ENCODE assay signal across 21 cellular contexts in genomic region chr1:192557841-192558595, GRCh38. TPM values are rescaled to one million over a fixed set of nuclear protein-coding genes. Genes with fewer than 3 reads are reported as not detected.
DNase-seq lines count a peak whose midpoint lies in the region; ATAC-seq and TF ChIP-seq lines count a peak whose summit lies in the region.
"Had no signal": no experiment of that assay in that cellular context is flagged by ENCODE, and none has a peak within 500 bp of the region (broad histone marks: within the 10 kb centered on the region; RNA-seq: fewer than 3 reads in every experiment).

No MANE protein-coding gene starts in this region.

- no peak overlapping the region for H3K27ac Mint-ChIP-seq in MCF 10A (ENCODE audit: low read depth, unreplicated experiment)
- H3K27ac Mint-ChIP-seq in Calu3 (ENCODE audit: unreplicated experiment): no peak overlapping the region
- H3K27ac Mint-ChIP-seq in progenitor cell of endocrine pancreas: no peak overlapping the region
- H3K27ac Mint-ChIP-seq: dendritic cell treated with granulocyte-macrophage colony-stimulating factor and Interleukin-4, amounts not matched to agents 40 ng/mL and 50 ng/mL, for 4 days; type B pancreatic cell had no signal

- TF ChIP-seq POLR2A in breast epithelium (IDR thresholded peaks at IDR 0.05): no peak

- CTCF ChIA-PET in MCF 10A (lab: Yijun Ruan, JAX): interaction anchor here (0.7 to 2.0 kb wide), 3 partner anchors 11 to 22 kb away, joined by 3 to 6 read pairs (median 5); no protein-coding TSS in a partner anchor
- CTCF ChIA-PET in Calu3 (lab: Charles Lee): no interaction called here

- POLR2A ChIA-PET in MCF 10A (lab: Yijun Ruan, JAX): interaction anchor here (1.0 kb wide), 1 partner anchor 11 kb away, joined by 4 read pairs; no protein-coding TSS in a partner anchor

- no peak for DNase-seq in breast epithelium (ENCODE audit: low spot score in 2 of 2)
- DNase-seq in MCF 10A (ENCODE audit: unreplicated experiment): no peak
- no peak for DNase-seq in adipocyte (ENCODE audit: low read depth)
- peak; percentile 59 to 75 for DNase-seq in foreskin fibroblast
- no peak for DNase-seq in Calu3
- DNase-seq in SKM-1 (lab: John Stamatoyannopoulos, UW; ENCODE audit: unreplicated experiment): no peak
- no peak for DNase-seq in progenitor cell of endocrine pancreas (ENCODE audit: low spot score, unreplicated experiment)
- DNase-seq: activated gamma-delta T cell; CD4-positive, CD25-positive, alpha-beta regulatory T cell; DMS79 treated with DMSO at 0.1 percent for 48 hours; left colon; NCI-H146; NCI-H2227 treated with DMSO at 0.1 percent for 48 hours; occipital lobe; SHP77 treated with DMSO at 0.1 percent for 48 hours; stimulated activated CD4-positive, alpha-beta T cell treated with anti-CD3 and anti-CD28 coated beads, Interleukin-4, amount 100 ng/mL, for 24 hours had no signal

- H3K27me3 ChIP-seq in breast epithelium: no peaks in the 10 kb centered on the region
- no peaks in the 10 kb centered on the region for H3K27me3 ChIP-seq in adipocyte (replicated peaks; ENCODE audit: control insufficient read depth, insufficient read depth, low read length)

- H3K4me1 Mint-ChIP-seq in MCF 10A (ENCODE audit: insufficient read depth, unreplicated experiment): peaks cover 10% of the 10 kb centered on the region
- H3K4me1 Mint-ChIP-seq in Calu3 (ENCODE audit: low read depth, unreplicated experiment): peaks cover 8% of the 10 kb centered on the region
- H3K4me1 Mint-ChIP-seq in progenitor cell of endocrine pancreas (ENCODE audit: low read depth): peaks cover 11% of the 10 kb centered on the region

- intact Hi-C loops in breast epithelium (cut with DNase I; ENCODE audit: low total_unique reads) (no loop called here), MCF 10A (cut with micrococcal nuclease) (no loop called here), Calu3 (cut with micrococcal nuclease; ENCODE audit: unreplicated experiment) (no loop called here)

- H3K9ac ChIP-seq in adipocyte (ENCODE audit: low read length): peak overlapping the region; percentile 79

- TF ChIP-seq CTCF in breast epithelium (IDR thresholded peaks at IDR 0.05): no peak
- no peak for TF ChIP-seq CTCF in MCF 10A (IDR thresholded peaks at IDR 0.05; ENCODE audit: unreplicated experiment)
- TF ChIP-seq CTCF in foreskin fibroblast (IDR thresholded peaks at IDR 0.05; ENCODE audit: low read depth, low read length): no peak
- no peak for TF ChIP-seq CTCF in Calu3 (IDR thresholded peaks at IDR 0.05; ENCODE audit: unreplicated experiment)
- no peak for TF ChIP-seq CTCF in progenitor cell of endocrine pancreas (IDR thresholded peaks at IDR 0.05; ENCODE audit: unreplicated experiment)

- H3K4me3 Mint-ChIP-seq in MCF 10A (ENCODE audit: unreplicated experiment): no peak overlapping the region
- no peak overlapping the region for H3K4me3 Mint-ChIP-seq in Calu3 (ENCODE audit: low read depth, unreplicated experiment)
- H3K4me3 Mint-ChIP-seq in progenitor cell of endocrine pancreas (ENCODE audit: low read depth): no peak overlapping the region
- H3K4me3 Mint-ChIP-seq: CD4-positive, CD25-positive, alpha-beta regulatory T cell; dendritic cell treated with granulocyte-macrophage colony-stimulating factor and Interleukin-4, amounts not matched to agents 40 ng/mL and 50 ng/mL, for 4 days; type B pancreatic cell had no signal

- H3K36me3 ChIP-seq in breast epithelium (no peaks in the 10 kb centered on the region), adipocyte (ENCODE audit: control insufficient read depth, insufficient read depth, low read length, severe bottlenecking) (no peaks in the 10 kb centered on the region)

- BruUV-seq in MCF 10A (replicated peaks; lab: Mats Ljungman, UMichigan) (no TSS peak), Calu3 (replicated peaks; lab: Mats Ljungman, UMichigan) (no TSS peak)

- H3K9me3 ChIP-seq in breast epithelium: no peaks in the 10 kb centered on the region
- H3K9me3 ChIP-seq in adipocyte (ENCODE audit: control insufficient read depth, low read length): no peaks in the 10 kb centered on the region

- no peaks in the 10 kb centered on the region for H3K4me1 ChIP-seq in breast epithelium
- peaks cover 76% of the 10 kb centered on the region for H3K4me1 ChIP-seq in adipocyte (ENCODE audit: control insufficient read depth, insufficient read depth, low read length)

- H3K27me3 Mint-ChIP-seq in MCF 10A (ENCODE audit: insufficient read depth, unreplicated experiment) (no peaks in the 10 kb centered on the region), Calu3 (ENCODE audit: unreplicated experiment) (no peaks in the 10 kb centered on the region), progenitor cell of endocrine pancreas (no peaks in the 10 kb centered on the region)
- H3K27me3 Mint-ChIP-seq: CD4-positive, CD25-positive, alpha-beta regulatory T cell; dendritic cell treated with granulocyte-macrophage colony-stimulating factor and Interleukin-4, amounts not matched to agents 40 ng/mL and 50 ng/mL, for 4 days; type B pancreatic cell had no signal

- no peaks in the 10 kb centered on the region for H3K9me3 Mint-ChIP-seq in MCF 10A (ENCODE audit: unreplicated experiment)
- H3K9me3 Mint-ChIP-seq in Calu3 (ENCODE audit: low read depth, unreplicated experiment): no peaks in the 10 kb centered on the region
- no peaks in the 10 kb centered on the region for H3K9me3 Mint-ChIP-seq in progenitor cell of endocrine pancreas (ENCODE audit: low read depth)
- H3K9me3 Mint-ChIP-seq: CD4-positive, CD25-positive, alpha-beta regulatory T cell; dendritic cell treated with granulocyte-macrophage colony-stimulating factor and Interleukin-4, amounts not matched to agents 40 ng/mL and 50 ng/mL, for 4 days; type B pancreatic cell had no signal

- H3K27ac ChIP-seq in breast epithelium: peak overlapping the region; percentile 56 to 84

- ATAC-seq in GM18861 (IDR thresholded peaks at IDR 0.05; ENCODE audit: unreplicated experiment): no peak
- ATAC-seq: left colon, sciatic nerve had no signal

- no peak overlapping the region for H3K4me3 ChIP-seq in breast epithelium
- H3K4me3 ChIP-seq in adipocyte (ENCODE audit: low read length): no peak overlapping the region
- H3K4me3 ChIP-seq in foreskin fibroblast (ENCODE audit: low read depth in 1 of 2, low read length in 2 of 2): no peak overlapping the region

- peaks cover 7% of the 10 kb centered on the region for H3K36me3 Mint-ChIP-seq in MCF 10A (ENCODE audit: insufficient read depth, unreplicated experiment)
- no peaks in the 10 kb centered on the region for H3K36me3 Mint-ChIP-seq in Calu3 (ENCODE audit: insufficient read depth, unreplicated experiment)
- no peaks in the 10 kb centered on the region for H3K36me3 Mint-ChIP-seq in progenitor cell of endocrine pancreas (ENCODE audit: insufficient read depth)
- H3K36me3 Mint-ChIP-seq: CD4-positive, CD25-positive, alpha-beta regulatory T cell; type B pancreatic cell had no signal

RNA-seq across cellular contexts. Expression of gene RGS1, which starts 17.6 kb away (rescaled TPM):
- total RNA-seq in breast epithelium: 100 to 1,000 TPM in 2 of 3 donors, 10 to 100 TPM in 1; 13.6 to 210 (median 189) TPM
- not detected in 2 replicates for total RNA-seq in MCF 10A (2022)
- not detected in 2 replicates for total RNA-seq in Calu3 (2022)
- total RNA-seq in progenitor cell of endocrine pancreas: 0.26 and 0.42 TPM in 2 replicates
- total RNA-seq: epithelial cell of proximal tubule had no signal

Comparison
In these comparisons a context has a peak if more than half of its experiments do, and no peak if none do; other contexts are left out.
1. RNA of gene RGS1, which starts 17.6 kb away (total RNA-seq): 13.6 to 210 TPM in breast epithelium; 0.26 to 0.42 TPM in progenitor cell of endocrine pancreas, not detected in MCF 10A and not detected in Calu3; every median in the first group is over 10 times any median in the second.
2. DNase-seq: peak in foreskin fibroblast (2 of 2); none in breast epithelium (0 of 2), MCF 10A (single experiment), adipocyte (single experiment), Calu3 (single experiment), SKM-1 (single experiment) and progenitor cell of endocrine pancreas (single experiment).